Comparison of ENCODE assay signal across 24 cellular contexts in the genomic region with DNA sequence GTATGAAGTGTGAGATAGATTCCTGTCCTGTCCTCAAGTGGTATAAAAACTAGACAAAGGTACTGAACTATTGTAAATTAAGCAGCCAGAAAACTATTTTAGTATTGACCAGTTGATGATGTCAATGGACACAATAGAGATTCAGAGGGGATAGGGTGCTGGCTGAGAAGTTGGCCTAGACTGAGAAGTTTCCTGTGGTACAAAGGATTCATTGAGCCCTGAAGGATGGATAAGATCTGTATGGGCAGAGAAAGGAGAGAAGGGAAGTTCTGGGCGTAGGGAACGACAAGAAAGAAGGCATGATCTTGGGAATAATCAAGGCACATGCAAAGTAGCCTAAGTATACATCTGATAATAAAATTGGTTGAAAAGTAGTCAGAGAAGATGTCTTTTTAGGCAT. TPM values are rescaled to one million over a fixed set of nuclear protein-coding genes. Genes with fewer than 3 reads are reported as not detected.
DNase-seq lines count a peak whose midpoint lies in the region; ATAC-seq and TF ChIP-seq lines count a peak whose summit lies in the region.
"Had no signal": no experiment of that assay in that cellular context is flagged by ENCODE, and none has a peak within 500 bp of the region (broad histone marks: within the 10 kb centered on the region; RNA-seq: fewer than 3 reads in every experiment).

No MANE protein-coding gene starts in this region.

- peaks cover 79% of the 10 kb centered on the region for H3K36me3 ChIP-seq in CD8-positive, alpha-beta T cell (ENCODE audit: insufficient read depth, low read length)
- H3K36me3 ChIP-seq: brain microvascular endothelial cell, neural progenitor cell, prostate gland, thoracic aorta had no signal

- H3K27me3 ChIP-seq in CD8-positive, alpha-beta T cell (ENCODE audit: insufficient read depth, low read length), result no peaks in the 10 kb centered on the region
- H3K27me3 ChIP-seq: brain microvascular endothelial cell had no signal

- peaks cover 97% of the 10 kb centered on the region for H3K4me1 ChIP-seq in CD8-positive, alpha-beta T cell (ENCODE audit: insufficient read depth, low read length)
- H3K4me1 ChIP-seq: prostate gland had no signal

- peaks cover 95% of the 10 kb centered on the region for H3K4me1 Mint-ChIP-seq in activated CD4-positive, alpha-beta T cell treated with anti-CD3 and anti-CD28 coated beads for 36 hours
- H3K4me1 Mint-ChIP-seq in CD8-positive, alpha-beta T cell (ENCODE audit: low read depth), result peaks cover 96% of the 10 kb centered on the region
- peaks cover 98% of the 10 kb centered on the region for H3K4me1 Mint-ChIP-seq in activated T-helper 1 cell treated with anti-CD3 and anti-CD28 coated beads, Interleukin-12 subunit alpha, Interleukin-12 subunit beta, Interleukin-2, Interleukin-4 antibody, amounts not matched to agents 30 ng/mL and 10 ng/mL and 1 ng/mL, durations not matched to agents 14 hours and 24 hours and 36 hours (ENCODE audit: low read depth)
- H3K4me1 Mint-ChIP-seq in naive thymus-derived CD8-positive, alpha-beta T cell, result peaks cover 55 to 100% (median 97%) of the 10 kb centered on the region in 4 donors

- no peak for DNase-seq in activated CD4-positive, alpha-beta T cell treated with anti-CD3 and anti-CD28 coated beads for 36 hours
- DNase-seq in activated CD4-positive, alpha-beta T cell treated with anti-CD3 and anti-CD28 coated beads for 1 hour, result no peak
- DNase-seq in CD8-positive, alpha-beta T cell, result no peak
- no peak for DNase-seq in activated T-helper 1 cell treated with anti-CD3 and anti-CD28 coated beads, Interleukin-12 subunit alpha, Interleukin-12 subunit beta, Interleukin-2, Interleukin-4 antibody, amounts not matched to agents 30 ng/mL and 10 ng/mL and 1 ng/mL, durations not matched to agents 14 hours and 24 hours and 36 hours (ENCODE audit: low spot score)
- DNase-seq in naive thymus-derived CD8-positive, alpha-beta T cell, result no peak
- no peak for DNase-seq in activated CD4-positive, CD25-positive, alpha-beta regulatory T cell treated with anti-CD3 and anti-CD28 coated beads, Interleukin-2, amount 50 U/mL, for 72 hours
- no peak for DNase-seq in NCI-H1930 (lab: John Stamatoyannopoulos, UW)
- DNase-seq: activated CD4-positive, alpha-beta T cell treated with anti-CD3 and anti-CD28 coated beads, Interleukin-2, amount 50 U/mL, for 4 hours; brain microvascular endothelial cell; cortex of kidney; DMS53; HFFc6; hypothalamus; mesendoderm; NCI-H1105 treated with DMSO at 0.1 percent for 48 hours; NCI-H2171; NCI-H748 treated with DMSO at 0.1 percent for 48 hours; stimulated activated CD8-positive, alpha-beta memory T cell treated with anti-CD3 and anti-CD28 coated beads, Interleukin-4, amount 100 ng/mL, for 48 hours had no signal

- no peaks in the 10 kb centered on the region for H3K9me3 Mint-ChIP-seq in activated CD4-positive, alpha-beta T cell treated with anti-CD3 and anti-CD28 coated beads for 36 hours (ENCODE audit: low read depth)
- H3K9me3 Mint-ChIP-seq in CD8-positive, alpha-beta T cell, result no peaks in the 10 kb centered on the region
- no peaks in the 10 kb centered on the region for H3K9me3 Mint-ChIP-seq in activated T-helper 1 cell treated with anti-CD3 and anti-CD28 coated beads, Interleukin-12 subunit alpha, Interleukin-12 subunit beta, Interleukin-2, Interleukin-4 antibody, amounts not matched to agents 30 ng/mL and 10 ng/mL and 1 ng/mL, durations not matched to agents 14 hours and 24 hours and 36 hours
- no peaks in the 10 kb centered on the region for H3K9me3 Mint-ChIP-seq in naive thymus-derived CD8-positive, alpha-beta T cell
- H3K9me3 Mint-ChIP-seq: HFFc6, neural progenitor cell had no signal

- peak overlapping the region; percentile 84 for H3K4me3 Mint-ChIP-seq in activated CD4-positive, alpha-beta T cell treated with anti-CD3 and anti-CD28 coated beads for 36 hours
- peak overlapping the region; percentile 74 for H3K4me3 Mint-ChIP-seq in CD8-positive, alpha-beta T cell
- peak overlapping the region; percentile 79 for H3K4me3 Mint-ChIP-seq in activated T-helper 1 cell treated with anti-CD3 and anti-CD28 coated beads, Interleukin-12 subunit alpha, Interleukin-12 subunit beta, Interleukin-2, Interleukin-4 antibody, amounts not matched to agents 30 ng/mL and 10 ng/mL and 1 ng/mL, durations not matched to agents 14 hours and 24 hours and 36 hours
- peak overlapping the region; percentile 73 to 87 (median 80) for H3K4me3 Mint-ChIP-seq in naive thymus-derived CD8-positive, alpha-beta T cell
- H3K4me3 Mint-ChIP-seq: HFFc6, neural progenitor cell had no signal

- POLR2A ChIA-PET in activated CD4-positive, alpha-beta T cell treated with anti-CD3 and anti-CD28 coated beads for 36 hours (lab: Charles Lee), result no interaction called here
- POLR2A ChIA-PET in CD8-positive, alpha-beta T cell (lab: Charles Lee), result interaction anchor here (1.0 to 13.3 kb wide), 5 partner anchors 11 to 422 kb away, joined by 3 to 472 read pairs (median 54); no protein-coding TSS in a partner anchor
- POLR2A ChIA-PET in naive thymus-derived CD8-positive, alpha-beta T cell (lab: Charles Lee), result interaction anchor here (4.8 to 13.3 kb wide), 4 partner anchors 11 to 38 kb away, joined by 100 to 879 read pairs (median 449); no protein-coding TSS in a partner anchor

- H3K27ac ChIP-seq in CD8-positive, alpha-beta T cell (ENCODE audit: low read depth, low read length), result peak overlapping the region; percentile 48
- H3K27ac ChIP-seq: brain microvascular endothelial cell, C4-2B, neural progenitor cell, thoracic aorta had no signal

- intact Hi-C loops in activated CD4-positive, alpha-beta T cell treated with anti-CD3 and anti-CD28 coated beads for 36 hours (cut with DNase I, micrococcal nuclease), result no loop called here
- intact Hi-C loops in CD8-positive, alpha-beta T cell (cut with DNase I, micrococcal nuclease), result loop anchor here (5.0 kb wide), 2 partner anchors 622 to 822 kb away; no protein-coding TSS in a partner anchor
- intact Hi-C loops in activated T-helper 1 cell treated with anti-CD3 and anti-CD28 coated beads, Interleukin-12 subunit alpha, Interleukin-12 subunit beta, Interleukin-2, Interleukin-4 antibody, amounts not matched to agents 30 ng/mL and 10 ng/mL and 1 ng/mL, durations not matched to agents 14 hours and 24 hours and 36 hours (cut with micrococcal nuclease), result no loop called here

- no peak for TF ChIP-seq CTCF in CD8-positive, alpha-beta T cell (IDR thresholded peaks at IDR 0.05)

- no peak for ATAC-seq in activated CD4-positive, alpha-beta T cell treated with anti-CD3 and anti-CD28 coated beads for 36 hours
- no peak for ATAC-seq in CD8-positive, alpha-beta T cell
- ATAC-seq in naive thymus-derived CD8-positive, alpha-beta T cell, result no peak
- no peak for ATAC-seq in HG03159 (IDR thresholded peaks at IDR 0.05; ENCODE audit: unreplicated experiment)

- no peaks in the 10 kb centered on the region for H3K9me3 ChIP-seq in CD8-positive, alpha-beta T cell (ENCODE audit: low read length)
- H3K9me3 ChIP-seq: prostate gland, thoracic aorta had no signal

- H3K36me3 Mint-ChIP-seq in activated CD4-positive, alpha-beta T cell treated with anti-CD3 and anti-CD28 coated beads for 36 hours (ENCODE audit: low read depth), result peaks cover 96% of the 10 kb centered on the region
- peaks cover 96% of the 10 kb centered on the region for H3K36me3 Mint-ChIP-seq in CD8-positive, alpha-beta T cell
- H3K36me3 Mint-ChIP-seq in activated T-helper 1 cell treated with anti-CD3 and anti-CD28 coated beads, Interleukin-12 subunit alpha, Interleukin-12 subunit beta, Interleukin-2, Interleukin-4 antibody, amounts not matched to agents 30 ng/mL and 10 ng/mL and 1 ng/mL, durations not matched to agents 14 hours and 24 hours and 36 hours (ENCODE audit: low read depth), result peaks cover 93% of the 10 kb centered on the region
- H3K36me3 Mint-ChIP-seq in naive thymus-derived CD8-positive, alpha-beta T cell, result peaks cover 40 to 99% (median 78%) of the 10 kb centered on the region in 3 donors
- H3K36me3 Mint-ChIP-seq: neural progenitor cell had no signal

- H3K27me3 Mint-ChIP-seq in activated CD4-positive, alpha-beta T cell treated with anti-CD3 and anti-CD28 coated beads for 36 hours, result no peaks in the 10 kb centered on the region
- no peaks in the 10 kb centered on the region for H3K27me3 Mint-ChIP-seq in CD8-positive, alpha-beta T cell (ENCODE audit: low read depth)
- H3K27me3 Mint-ChIP-seq in activated T-helper 1 cell treated with anti-CD3 and anti-CD28 coated beads, Interleukin-12 subunit alpha, Interleukin-12 subunit beta, Interleukin-2, Interleukin-4 antibody, amounts not matched to agents 30 ng/mL and 10 ng/mL and 1 ng/mL, durations not matched to agents 14 hours and 24 hours and 36 hours (ENCODE audit: insufficient read depth), result no peaks in the 10 kb centered on the region
- no peaks in the 10 kb centered on the region for H3K27me3 Mint-ChIP-seq in naive thymus-derived CD8-positive, alpha-beta T cell

- peak overlapping the region; percentile 44 for H3K4me3 ChIP-seq in CD8-positive, alpha-beta T cell (ENCODE audit: low read depth, low read length)
- H3K4me3 ChIP-seq: neural progenitor cell, prostate gland, smooth muscle cell, thoracic aorta had no signal

- CTCF ChIA-PET in activated CD4-positive, alpha-beta T cell treated with anti-CD3 and anti-CD28 coated beads for 36 hours (lab: Charles Lee), result interaction anchor here (0.7 to 2.6 kb wide), 6 partner anchors 11 to 810 kb away, joined by 3 to 17 read pairs (median 5); no protein-coding TSS in a partner anchor
- CTCF ChIA-PET in CD8-positive, alpha-beta T cell (lab: Charles Lee), result interaction anchor here (4.1 to 13.3 kb wide), 2 partner anchors 12 to 22 kb away, joined by 48 to 408 read pairs; no protein-coding TSS in a partner anchor

- H3K27ac Mint-ChIP-seq in activated CD4-positive, alpha-beta T cell treated with anti-CD3 and anti-CD28 coated beads for 36 hours, result peak overlapping the region; percentile 99
- peak overlapping the region; percentile 93 for H3K27ac Mint-ChIP-seq in CD8-positive, alpha-beta T cell
- H3K27ac Mint-ChIP-seq in activated T-helper 1 cell treated with anti-CD3 and anti-CD28 coated beads, Interleukin-12 subunit alpha, Interleukin-12 subunit beta, Interleukin-2, Interleukin-4 antibody, amounts not matched to agents 30 ng/mL and 10 ng/mL and 1 ng/mL, durations not matched to agents 14 hours and 24 hours and 36 hours, result peak overlapping the region; percentile 99
- H3K27ac Mint-ChIP-seq in naive thymus-derived CD8-positive, alpha-beta T cell, result peak overlapping the region; percentile 94 to 100 (median 97)
- H3K27ac Mint-ChIP-seq: neural progenitor cell had no signal

RNA-seq across cellular contexts. Expression of a gene that starts 44.6 kb away (rescaled TPM):
- total RNA-seq in activated CD4-positive, alpha-beta T cell treated with anti-CD3 and anti-CD28 coated beads for 36 hours, result 100 to 1,000 TPM; 265 to 302 TPM
- total RNA-seq in CD8-positive, alpha-beta T cell, result 10 to 100 TPM; 27.2 to 35.6 TPM
- 228 and 229 TPM in 2 replicates for total RNA-seq in activated T-helper 1 cell treated with anti-CD3 and anti-CD28 coated beads, Interleukin-12 subunit alpha, Interleukin-12 subunit beta, Interleukin-2, Interleukin-4 antibody, amounts not matched to agents 30 ng/mL and 10 ng/mL and 1 ng/mL, durations not matched to agents 14 hours and 24 hours and 36 hours
- 100 to 1,000 TPM; 120 to 122 TPM for total RNA-seq in naive thymus-derived CD8-positive, alpha-beta T cell
- polyA plus RNA-seq in naive thymus-derived CD8-positive, alpha-beta T cell, result 100 to 1,000 TPM; 610 to 660 (median 642) TPM

RNA-seq across cellular contexts. Expression of a gene that starts 53.7 kb away (rescaled TPM):
- total RNA-seq in activated CD4-positive, alpha-beta T cell treated with anti-CD3 and anti-CD28 coated beads for 36 hours, result 10 to 100 TPM in 1 of 2 experiments, 1 to 10 TPM in 1; 8.3 to 10.5 TPM
- total RNA-seq in CD8-positive, alpha-beta T cell, result 1 to 10 TPM; 7.9 to 8.3 TPM
- total RNA-seq in activated T-helper 1 cell treated with anti-CD3 and anti-CD28 coated beads, Interleukin-12 subunit alpha, Interleukin-12 subunit beta, Interleukin-2, Interleukin-4 antibody, amounts not matched to agents 30 ng/mL and 10 ng/mL and 1 ng/mL, durations not matched to agents 14 hours and 24 hours and 36 hours, result 13.2 and 13.6 TPM in 2 replicates
- 10 to 100 TPM; 22.2 to 22.6 TPM for total RNA-seq in naive thymus-derived CD8-positive, alpha-beta T cell
- 10 to 100 TPM in 2 of 3 donors, 1 to 10 TPM in 1; 8.7 to 11.9 (median 11.1) TPM for polyA plus RNA-seq in naive thymus-derived CD8-positive, alpha-beta T cell

Comparison
In these comparisons a context has a peak if more than half of its experiments do, and no peak if none do; other contexts are left out.
1. intact Hi-C loops: an anchor here in CD8-positive, alpha-beta T cell (5.0 kb wide); none called in activated CD4-positive, alpha-beta T cell treated with anti-CD3 and anti-CD28 coated beads for 36 hours and activated T-helper 1 cell treated with anti-CD3 and anti-CD28 coated beads, Interleukin-12 subunit alpha, Interleukin-12 subunit beta, Interleukin-2, Interleukin-4 antibody, amounts not matched to agents 30 ng/mL and 10 ng/mL and 1 ng/mL, durations not matched to agents 14 hours and 24 hours and 36 hours.